ENCODE assay signal across 19 cellular contexts in genomic region chr2:179556425-179556824, GRCh38.
DNase-seq lines count a peak whose midpoint lies in the region; ATAC-seq and TF ChIP-seq lines count a peak whose summit lies in the region.
"Had no signal": no experiment of that assay in that cellular context is flagged by ENCODE, and none has a peak within 500 bp of the region (broad histone marks: within the 10 kb centered on the region; RNA-seq: fewer than 3 reads in every experiment).

No MANE protein-coding gene starts in this region.

- in situ Hi-C loops in HAP-1 (cut with MboI; ENCODE audit: low sequenced_read_pairs), result no loop called here
- in situ Hi-C loops in gastrocnemius medialis (cut with MboI; ENCODE audit: low sequenced_read_pairs in 4 of 4), result no loop called here

- no peaks in the 10 kb centered on the region for H3K9me3 ChIP-seq in HAP-1
- H3K9me3 ChIP-seq in gastrocnemius medialis, result no peaks in the 10 kb centered on the region

- H3K9ac ChIP-seq in mesendoderm (ENCODE audit: low read length), result no peak overlapping the region

- H3K79me2 ChIP-seq in mesendoderm (ENCODE audit: control insufficient read depth, insufficient read depth, low read length), result no peaks in the 10 kb centered on the region

- peaks cover 83% of the 10 kb centered on the region for H3K4me1 ChIP-seq in HAP-1
- no peaks in the 10 kb centered on the region for H3K4me1 ChIP-seq in mesendoderm (ENCODE audit: control insufficient read depth, low read depth, low read length)
- peaks cover 7 to 26% of the 10 kb centered on the region in 2 donors for H3K4me1 ChIP-seq in gastrocnemius medialis

- intact Hi-C loops in gastrocnemius medialis (cut with DNase I; ENCODE audit: low total_unique reads), result no loop called here
- intact Hi-C loops in posterior vena cava (cut with DNase I), result no loop called here

- H3K27me3 ChIP-seq in HAP-1 (ENCODE audit: low read depth) (no peaks in the 10 kb centered on the region), mesendoderm (ENCODE audit: insufficient read depth, low read length, poor library complexity) (no peaks in the 10 kb centered on the region), gastrocnemius medialis (no peaks in the 10 kb centered on the region)

- no peak overlapping the region for H3K27ac ChIP-seq in mesendoderm (ENCODE audit: low read depth, low read length)
- H3K27ac ChIP-seq in gastrocnemius medialis, result peak overlapping the region; percentile 56 to 78 (median 66)
- H3K27ac ChIP-seq: HL-60 had no signal

- H3K79me1 ChIP-seq in mesendoderm (ENCODE audit: low read length), result no peaks in the 10 kb centered on the region

- no peak overlapping the region for H2BK15ac ChIP-seq in mesendoderm (replicated peaks; ENCODE audit: low read depth)

- no peak overlapping the region for H3K56ac ChIP-seq in mesendoderm (ENCODE audit: low read length)

- no peak overlapping the region for H3K23ac ChIP-seq in mesendoderm (ENCODE audit: low read length)

- H2BK120ac ChIP-seq in mesendoderm (ENCODE audit: low read depth, low read length), result no peak overlapping the region

- DNase-seq in HAP-1 (ENCODE audit: low spot score in 2 of 2) (peak; percentile 55 to 73), NCI-H69 (lab: John Stamatoyannopoulos, UW) (peak; percentile 38), mesendoderm (no peak), gastrocnemius medialis (peak in 1 of 2 donors; percentile 51), NCI-H2029 (lab: John Stamatoyannopoulos, UW) (no peak), posterior vena cava (ENCODE audit: low spot score) (no peak)
- DNase-seq: C1 segment of cervical spinal cord; CD4-positive, alpha-beta T cell; COR-L47; DMS153; DMS79 treated with DMSO at 0.1 percent for 48 hours; EL; GDM1; HCEC 1CT; HFFc6; IMR-90 had no signal

- no peak for TF ChIP-seq CTCF in gastrocnemius medialis (IDR thresholded peaks at IDR 0.05 in 4 of 5, conservative IDR thresholded peaks at IDR 0.05 in 1 of 5)

- H4K8ac ChIP-seq in mesendoderm (ENCODE audit: low read depth, low read length), result no peak overlapping the region

- WGBS in mesendoderm (ENCODE audit: extremely low coverage, insufficient coverage, low lambda C conversion rate), result no CpG with 5 or more reads among the region's 6 CpGs

- H3K4me3 ChIP-seq in HAP-1, result no peak overlapping the region
- no peak overlapping the region for H3K4me3 ChIP-seq in mesendoderm (ENCODE audit: low read length)
- H3K4me3 ChIP-seq in gastrocnemius medialis, result peak overlapping the region in 1 of 4 donors; percentile 11

- H2BK5ac ChIP-seq in mesendoderm (ENCODE audit: low read length), result no peak overlapping the region

- ATAC-seq in gastrocnemius medialis (peak; percentile 55 to 63), HG03520 (IDR thresholded peaks at IDR 0.05; ENCODE audit: unreplicated experiment) (no peak), GM18873 (IDR thresholded peaks at IDR 0.05; ENCODE audit: low FRiP score, unreplicated experiment) (no peak)

- no peak overlapping the region for H2AK5ac ChIP-seq in mesendoderm (ENCODE audit: low read length)

- no peak overlapping the region for H3K18ac ChIP-seq in mesendoderm (ENCODE audit: low read length)

- TF ChIP-seq POLR2A in gastrocnemius medialis (IDR thresholded peaks at IDR 0.05), result no peak

- no peak overlapping the region for H4K5ac ChIP-seq in mesendoderm (ENCODE audit: low read length)

- peak overlapping the region; percentile 36 for H3K4ac ChIP-seq in mesendoderm (ENCODE audit: low read depth, low read length)

- no peak overlapping the region for H3K4me2 ChIP-seq in mesendoderm (ENCODE audit: low read length)

- H3K36me3 ChIP-seq in HAP-1 (replicated peaks), result no peaks in the 10 kb centered on the region
- H3K36me3 ChIP-seq in mesendoderm (ENCODE audit: control insufficient read depth, insufficient read depth, low read length), result no peaks in the 10 kb centered on the region
- no peaks in the 10 kb centered on the region for H3K36me3 ChIP-seq in gastrocnemius medialis

Comparison
In these comparisons a context has a peak if more than half of its experiments do, and no peak if none do; other contexts are left out.
1. DNase-seq: peak in HAP-1 (2 of 2) and NCI-H69 (single experiment); none in mesendoderm (single experiment), NCI-H2029 (single experiment) and posterior vena cava (single experiment).
2. ATAC-seq: peak in gastrocnemius medialis (2 of 2); none in HG03520 (single experiment) and GM18873 (single experiment).